In genomic region chr1:24111998-24112380, GRCh38 we compare ENCODE assay signal across 9 cellular contexts. TPM values are rescaled to one million over a fixed set of nuclear protein-coding genes. Genes with fewer than 3 reads are reported as not detected.
DNase-seq lines count a peak whose midpoint lies in the region; ATAC-seq and TF ChIP-seq lines count a peak whose summit lies in the region.
"Had no signal": no experiment of that assay in that cellular context is flagged by ENCODE, and none has a peak within 500 bp of the region (broad histone marks: within the 10 kb centered on the region; RNA-seq: fewer than 3 reads in every experiment).

TSS of gene MYOM3 (minus strand) at chr1:24112135. CDS start at chr1:24108636, 3,499 bp downstream.

- H3K36me3 ChIP-seq in hepatocyte (replicated peaks; ENCODE audit: insufficient read depth, low read depth) (no peaks in the 10 kb centered on the region), gastrocnemius medialis (no peaks in the 10 kb centered on the region), upper lobe of left lung (no peaks in the 10 kb centered on the region)

- peaks cover 25% of the 10 kb centered on the region for H3K4me1 ChIP-seq in hepatocyte (ENCODE audit: insufficient read depth)
- peaks cover 26 to 51% of the 10 kb centered on the region in 2 donors for H3K4me1 ChIP-seq in gastrocnemius medialis
- H3K4me1 ChIP-seq in upper lobe of left lung: peaks cover 0 to 7% (median 2%) of the 10 kb centered on the region in 4 donors

- no peak within 1 kb of the TSS for H3K27ac Mint-ChIP-seq in HFFc6
- no peak within 1 kb of the TSS for H3K27ac Mint-ChIP-seq in activated B cell treated with CpG ODN at 0.5 μM for 24 hours
- H3K27ac Mint-ChIP-seq: activated naive CD4-positive, alpha-beta T cell treated with anti-CD3 and anti-CD28 coated beads for 36 hours had no signal

- peak within 1 kb of the TSS; percentile 53 for H2AFZ ChIP-seq in hepatocyte

- POLR2A ChIA-PET in activated B cell treated with CpG ODN at 0.5 μM for 24 hours (lab: Charles Lee): interaction anchor here (0.6 kb wide), 1 partner anchor 457 kb away, joined by 3 read pairs; no protein-coding TSS in a partner anchor

- H4K20me1 ChIP-seq in hepatocyte (ENCODE audit: insufficient read depth, poor library complexity, severe bottlenecking): no peaks in the 10 kb centered on the region

- peaks cover 5% of the 10 kb centered on the region for H3K27me3 Mint-ChIP-seq in HFFc6 (ENCODE audit: insufficient read depth)
- peaks cover 29% of the 10 kb centered on the region for H3K27me3 Mint-ChIP-seq in activated B cell treated with CpG ODN at 0.5 μM for 24 hours

- peak; percentile 45 to 80 for TF ChIP-seq POLR2A in gastrocnemius medialis (IDR thresholded peaks at IDR 0.05)
- no peak for TF ChIP-seq POLR2A in upper lobe of left lung (IDR thresholded peaks at IDR 0.05)

- H3K4me1 Mint-ChIP-seq in HFFc6 (ENCODE audit: low read depth) (peaks cover 30% of the 10 kb centered on the region), activated B cell treated with CpG ODN at 0.5 μM for 24 hours (peaks cover 6% of the 10 kb centered on the region)

- H3K27me3 ChIP-seq in hepatocyte (no peaks in the 10 kb centered on the region), gastrocnemius medialis (no peaks in the 10 kb centered on the region), upper lobe of left lung (no peaks in the 10 kb centered on the region)

- no peak for TF ChIP-seq EP300 in upper lobe of left lung (IDR thresholded peaks at IDR 0.05)

- H3K4me3 ChIP-seq in hepatocyte (no peak within 1 kb of the TSS), gastrocnemius medialis (peak within 1 kb of the TSS; percentile 58 to 69 (median 64)), upper lobe of left lung (peak within 1 kb of the TSS in 1 of 4 donors; percentile 14)

- intact Hi-C loops in activated B cell treated with CpG ODN at 0.5 μM for 24 hours (cut with micrococcal nuclease): no loop called here
- intact Hi-C loops in gastrocnemius medialis (cut with DNase I; ENCODE audit: low total_unique reads): loop anchor here (1.0 to 5.0 kb wide), 2 partner anchors 41 to 155 kb away; partner anchors contain the start of gene PNRC2

- H3K9me3 ChIP-seq in hepatocyte (ENCODE audit: low read depth) (no peaks in the 10 kb centered on the region), gastrocnemius medialis (no peaks in the 10 kb centered on the region), upper lobe of left lung (no peaks in the 10 kb centered on the region)

- no peaks in the 10 kb centered on the region for H3K36me3 Mint-ChIP-seq in HFFc6 (ENCODE audit: low read depth)
- no peaks in the 10 kb centered on the region for H3K36me3 Mint-ChIP-seq in activated B cell treated with CpG ODN at 0.5 μM for 24 hours (ENCODE audit: low read depth)

- H3K4me3 Mint-ChIP-seq in HFFc6: peak within 1 kb of the TSS; percentile 67
- H3K4me3 Mint-ChIP-seq in activated B cell treated with CpG ODN at 0.5 μM for 24 hours: peak within 1 kb of the TSS; percentile 32
- H3K4me3 Mint-ChIP-seq: activated naive CD4-positive, alpha-beta T cell treated with anti-CD3 and anti-CD28 coated beads for 36 hours had no signal

- no peaks in the 10 kb centered on the region for H3K9me3 Mint-ChIP-seq in HFFc6
- H3K9me3 Mint-ChIP-seq in activated B cell treated with CpG ODN at 0.5 μM for 24 hours: no peaks in the 10 kb centered on the region
- H3K9me3 Mint-ChIP-seq: activated naive CD4-positive, alpha-beta T cell treated with anti-CD3 and anti-CD28 coated beads for 36 hours had no signal

- 78% methylated on average over 14 of the region's 14 CpGs for WGBS in hepatocyte (ENCODE audit: low lambda C conversion rate, missing lambda C conversion rate)
- WGBS in upper lobe of left lung, 2 donors: 54% methylated on average over 7 to 14 of the region's 14 CpGs

- no peak within 1 kb of the TSS for H3K27ac ChIP-seq in hepatocyte
- H3K27ac ChIP-seq in gastrocnemius medialis: peak within 1 kb of the TSS; percentile 93 to 97 (median 96)
- no peak within 1 kb of the TSS for H3K27ac ChIP-seq in upper lobe of left lung

- peak within 1 kb of the TSS; percentile 68 for H3K4me2 ChIP-seq in hepatocyte

- H3K9me2 ChIP-seq in hepatocyte (replicated peaks; ENCODE audit: insufficient read depth): no peaks in the 10 kb centered on the region

- H3K79me2 ChIP-seq in hepatocyte: no peaks in the 10 kb centered on the region

- DNase-seq in HFFc6: no peak
- no peak for DNase-seq in activated B cell treated with CpG ODN at 0.5 μM for 24 hours
- DNase-seq in hepatocyte (ENCODE audit: low spot score): no peak
- DNase-seq in gastrocnemius medialis: peak; percentile 68 to 83
- DNase-seq in upper lobe of left lung: no peak
- DNase-seq in T-helper 1 cell: no peak
- DNase-seq in omental fat pad (ENCODE audit: low spot score): no peak

- in situ Hi-C loops in gastrocnemius medialis (cut with MboI; ENCODE audit: low sequenced_read_pairs in 4 of 4): loop anchor here in 2 of 4 donors (5.0 to 10.0 kb wide), 2 partner anchors 40 to 47 kb away; no protein-coding TSS in a partner anchor

- TF ChIP-seq CTCF in HFFc6 (IDR thresholded peaks at IDR 0.05) (no peak), activated B cell treated with CpG ODN at 0.5 μM for 24 hours (IDR thresholded peaks at IDR 0.05) (no peak), hepatocyte (IDR thresholded peaks at IDR 0.05; ENCODE audit: poor library complexity) (no peak), gastrocnemius medialis (IDR thresholded peaks at IDR 0.05 in 4 of 5, conservative IDR thresholded peaks at IDR 0.05 in 1 of 5) (no peak), upper lobe of left lung (IDR thresholded peaks at IDR 0.05) (no peak), omental fat pad (IDR thresholded peaks at IDR 0.05) (no peak)

- ATAC-seq in activated B cell treated with CpG ODN at 0.5 μM for 24 hours (ENCODE audit: low read depth) (no peak), gastrocnemius medialis (peak; percentile 43 to 50), upper lobe of left lung (ENCODE audit: low FRiP score in 2 of 2) (no peak), GM18498 (IDR thresholded peaks at IDR 0.05; ENCODE audit: unreplicated experiment) (no peak), omental fat pad (ENCODE audit: low FRiP score) (no peak)

- CTCF ChIA-PET in activated B cell treated with CpG ODN at 0.5 μM for 24 hours (lab: Charles Lee): no interaction called here

RNA-seq across cellular contexts. Expression of gene MYOM3, which starts in this region (rescaled TPM):
- total RNA-seq in HFFc6 (2021; fragmentation: NEBNext Ultra II Directional; extraction: Animal tissue kit (Norgen Biotek cat#: 25700)): under 1 TPM in 3 of 6 experiments, not detected in 3; 0.03 to 0.05 (median 0.05) TPM
- total RNA-seq in activated B cell treated with CpG ODN at 0.5 μM for 24 hours: not detected in 2 replicates
- 2.2 and 2.4 TPM in 2 replicates for total RNA-seq in hepatocyte
- polyA plus RNA-seq in hepatocyte: 0.67 and 2.0 TPM in 2 replicates
- 100 to 1,000 TPM; 114 to 266 (median 184) TPM for total RNA-seq in gastrocnemius medialis
- total RNA-seq in upper lobe of left lung: under 1 TPM in 3 of 6 donors, not detected in 3; 0.11 to 0.20 (median 0.15) TPM
- under 1 TPM; 0.13 to 0.79 (median 0.32) TPM for total RNA-seq in omental fat pad
- total RNA-seq: activated naive CD4-positive, alpha-beta T cell treated with anti-CD3 and anti-CD28 coated beads for 36 hours had no signal

Comparison
In these comparisons a context has a peak if more than half of its experiments do, and no peak if none do; other contexts are left out.
1. RNA of gene MYOM3 (total RNA-seq): 114 to 266 TPM in gastrocnemius medialis; 2.2 to 2.4 TPM in hepatocyte, 0.13 to 0.79 TPM in omental fat pad, 0.11 to 0.20 TPM in upper lobe of left lung, 0.03 to 0.05 TPM in HFFc6 and not detected in activated B cell treated with CpG ODN at 0.5 μM for 24 hours; every median in the first group is over 10 times any median in the second.
2. DNase-seq: peak in gastrocnemius medialis (2 of 2); none in HFFc6 (single experiment), activated B cell treated with CpG ODN at 0.5 μM for 24 hours (single experiment), hepatocyte (single experiment), upper lobe of left lung (0 of 2), T-helper 1 cell (0 of 5) and omental fat pad (single experiment).
3. ATAC-seq: peak in gastrocnemius medialis (2 of 2); none in activated B cell treated with CpG ODN at 0.5 μM for 24 hours (single experiment), upper lobe of left lung (0 of 2), GM18498 (single experiment) and omental fat pad (single experiment).
4. H3K27ac ChIP-seq: peak in gastrocnemius medialis (4 of 4); none in hepatocyte (single experiment) and upper lobe of left lung (0 of 4).
5. POLR2A ChIP-seq: peak in gastrocnemius medialis (2 of 2); none in upper lobe of left lung (0 of 4).